In genomic region chr9:110220809-110221208, GRCh38 we compare ENCODE assay signal across 29 cellular contexts. TPM values are rescaled to one million over a fixed set of nuclear protein-coding genes. Genes with fewer than 3 reads are reported as not detected.
"Had no signal": no experiment of that assay in that cellular context is flagged by ENCODE, and none has a peak within 500 bp of the region (broad histone marks: within the 10 kb centered on the region; RNA-seq: fewer than 3 reads in every experiment).

No MANE protein-coding gene starts in this region.

- H3K27me3 Mint-ChIP-seq: dendritic cell treated with granulocyte-macrophage colony-stimulating factor and Interleukin-4, amounts not matched to agents 40 ng/mL and 50 ng/mL, for 4 days had no signal

- H3K9me3 ChIP-seq: esophagus muscularis mucosa, gastrocnemius medialis, heart right ventricle, neutrophil, psoas muscle, stomach, thoracic aorta, vagina had no signal

- H3K36me3 Mint-ChIP-seq: immature natural killer cell; naive thymus-derived CD8-positive, alpha-beta T cell had no signal

- H3K4me1 Mint-ChIP-seq: immature natural killer cell had no signal

- H3K27me3 ChIP-seq: esophagus muscularis mucosa, gastrocnemius medialis, heart right ventricle, neutrophil, stomach, vagina had no signal

- H3K4me1 ChIP-seq: gastrocnemius medialis, psoas muscle, vagina had no signal

- H3K4me3 Mint-ChIP-seq: dendritic cell treated with granulocyte-macrophage colony-stimulating factor and Interleukin-4, amounts not matched to agents 40 ng/mL and 50 ng/mL, for 4 days; effector memory CD8-positive, alpha-beta T cell; immature natural killer cell; naive thymus-derived CD8-positive, alpha-beta T cell had no signal

- H3K36me3 ChIP-seq: esophagus muscularis mucosa, gastrocnemius medialis, heart right ventricle, neutrophil, stomach, thoracic aorta, vagina had no signal

- H3K9me3 Mint-ChIP-seq: effector memory CD8-positive, alpha-beta T cell; immature natural killer cell; naive thymus-derived CD8-positive, alpha-beta T cell had no signal

- H3K27ac ChIP-seq: epithelial cell of prostate, esophagus muscularis mucosa, gastrocnemius medialis, heart right ventricle, neutrophil, psoas muscle, stomach, thoracic aorta, vagina had no signal

- DNase-seq: effector memory CD8-positive, alpha-beta T cell; gastrocnemius medialis; heart right ventricle; immature natural killer cell; left ventricle myocardium superior; naive thymus-derived CD8-positive, alpha-beta T cell; psoas muscle; retina; stimulated activated CD4-positive, alpha-beta T cell treated with anti-CD3 and anti-CD28 coated beads, Interleukin-2, amount 100 ng/mL, for 24 hours; stimulated activated CD4-positive, alpha-beta T cell treated with anti-CD3 and anti-CD28 coated beads, Interleukin-4, amount 100 ng/mL, for 4 hours; stimulated activated naive CD4-positive, alpha-beta T cell; stomach; substantia nigra; trophoblast cell had no signal

- H3K27ac Mint-ChIP-seq: dendritic cell treated with granulocyte-macrophage colony-stimulating factor and Interleukin-4, amounts not matched to agents 40 ng/mL and 50 ng/mL, for 4 days; effector memory CD8-positive, alpha-beta T cell; immature natural killer cell; naive thymus-derived CD8-positive, alpha-beta T cell had no signal

- H3K4me3 ChIP-seq: esophagus muscularis mucosa, gastrocnemius medialis, heart right ventricle, psoas muscle, stomach, thoracic aorta, vagina had no signal

- ATAC-seq: effector memory CD8-positive, alpha-beta T cell; gastrocnemius medialis; heart right ventricle; left ventricle myocardium superior; naive thymus-derived CD8-positive, alpha-beta T cell; psoas muscle; sciatic nerve had no signal

RNA-seq across cellular contexts. Expression of gene C9orf152, which starts 12.8 kb away (rescaled TPM):
- total RNA-seq: esophagus muscularis mucosa; fibroblast of villous mesenchyme; gastrocnemius medialis; heart right ventricle; left ventricle myocardium superior; lung microvascular endothelial cell; mesenteric fat pad; mononuclear cell; naive thymus-derived CD8-positive, alpha-beta T cell; osteoblast; psoas muscle; sciatic nerve; skeletal muscle tissue had no signal
- polyA plus RNA-seq: heart right ventricle; immature natural killer cell; keratinocyte; naive thymus-derived CD8-positive, alpha-beta T cell; neural cell had no signal
